Comparison of ENCODE assay signal across 9 cellular contexts in genomic region chr11:73321342-73322110, GRCh38. TPM values are rescaled to one million over a fixed set of nuclear protein-coding genes. Genes with fewer than 3 reads are reported as not detected.
DNase-seq lines count a peak whose midpoint lies in the region; ATAC-seq and FAIRE-seq lines count a peak whose summit lies in the region.
"Had no signal": no experiment of that assay in that cellular context is flagged by ENCODE, and none has a peak within 500 bp of the region (broad histone marks: within the 10 kb centered on the region; RNA-seq: fewer than 3 reads in every experiment).

No MANE protein-coding gene starts in this region.

- H3K36me3 ChIP-seq in adipocyte (ENCODE audit: control insufficient read depth, insufficient read depth, low read length, severe bottlenecking) (no peaks in the 10 kb centered on the region), stomach smooth muscle (ENCODE audit: control insufficient read depth in 2 of 2, insufficient read depth in 2 of 2, low read length in 2 of 2) (peaks cover 0 to 7% of the 10 kb centered on the region in 2 donors)

- H3K27ac ChIP-seq in stomach smooth muscle (ENCODE audit: low read length) = peak overlapping the region; percentile 90

- ATAC-seq in HG03469 (IDR thresholded peaks at IDR 0.05; ENCODE audit: unreplicated experiment) (no peak), GM21526 (IDR thresholded peaks at IDR 0.05; ENCODE audit: low FRiP score, unreplicated experiment) (no peak), esophagus mucosa (no peak), HG03521 (IDR thresholded peaks at IDR 0.05; ENCODE audit: unreplicated experiment) (no peak)

- H3K4me3 ChIP-seq in adipocyte (ENCODE audit: low read length) = peak overlapping the region; percentile 35
- H3K4me3 ChIP-seq in stomach smooth muscle (ENCODE audit: low read length in 2 of 2) = peak overlapping the region; percentile 3 to 29

- peak overlapping the region; percentile 82 for H3K9ac ChIP-seq in adipocyte (ENCODE audit: low read length)
- H3K9ac ChIP-seq in stomach smooth muscle (ENCODE audit: low read length in 2 of 2) = peak overlapping the region; percentile 31 to 55

- H3K27me3 ChIP-seq in adipocyte (replicated peaks; ENCODE audit: control insufficient read depth, insufficient read depth, low read length) (no peaks in the 10 kb centered on the region), stomach smooth muscle (ENCODE audit: control insufficient read depth in 1 of 2, insufficient read depth in 2 of 2, low read length in 2 of 2) (no peaks in the 10 kb centered on the region)

- no peaks in the 10 kb centered on the region for H3K9me3 ChIP-seq in adipocyte (ENCODE audit: control insufficient read depth, low read length)
- H3K9me3 ChIP-seq in stomach smooth muscle (ENCODE audit: control insufficient read depth in 2 of 2, low read length in 2 of 2) = no peaks in the 10 kb centered on the region

- peak; percentile 55 for DNase-seq in HTR-8/SVneo (ENCODE audit: insufficient read length, low spot score)
- DNase-seq in adipocyte (ENCODE audit: low read depth) = peak; percentile 68
- peak; percentile 53 for DNase-seq in kidney tubule cell (ENCODE audit: low spot score)
- DNase-seq: NCI-H524 treated with DMSO at 0.1 percent for 48 hours had no signal

- no peak for FAIRE-seq in HTR-8/SVneo (lab: Jason Lieb, UNC)

- H3K4me1 ChIP-seq in adipocyte (ENCODE audit: control insufficient read depth, insufficient read depth, low read length) (peaks cover 80% of the 10 kb centered on the region), stomach smooth muscle (ENCODE audit: control insufficient read depth, insufficient read depth, low read length) (peaks cover 97% of the 10 kb centered on the region)

RNA-seq across cellular contexts. Expression of gene ARHGEF17, which starts 13.4 kb away (rescaled TPM):
- 5.4 TPM for total RNA-seq in esophagus mucosa

RNA-seq across cellular contexts. Expression of gene P2RY6, which starts 49.4 kb away (rescaled TPM):
- 1.0 TPM for total RNA-seq in esophagus mucosa

RNA-seq across cellular contexts. Expression of gene RELT, which starts 54.7 kb away (rescaled TPM):
- total RNA-seq in esophagus mucosa = 3.9 TPM
